ENCODE assay signal across 22 cellular contexts in genomic region chr17:76404256-76404655, GRCh38.
"Had no signal": no experiment of that assay in that cellular context is flagged by ENCODE, and none has a peak within 500 bp of the region (broad histone marks: within the 10 kb centered on the region; RNA-seq: fewer than 3 reads in every experiment).

No MANE protein-coding gene starts in this region.

- H3K27ac Mint-ChIP-seq: activated naive CD4-positive, alpha-beta T cell treated with anti-CD3 and anti-CD28 coated beads, Interleukin-2, amount 10 ng/mL, durations not matched to agents 7 days and 5 days; mesothelial cell of epicardium; T-helper 1 cell treated with Interleukin-12 subunit alpha and Interleukin-12 subunit beta and Interleukin-4 antibody, amounts not matched to agents 30 μg/mL and 1 μg/mL, for 36 hours had no signal

- H3K27ac ChIP-seq: hepatocyte, neutrophil, right lobe of liver, SJSA1, skin epidermis, upper lobe of right lung had no signal

- H3K27me3 Mint-ChIP-seq: activated naive CD4-positive, alpha-beta T cell treated with anti-CD3 and anti-CD28 coated beads, Interleukin-2, amount 10 ng/mL, durations not matched to agents 7 days and 5 days; naive thymus-derived CD8-positive, alpha-beta T cell; stimulated activated naive B cell treated with anti-CD40 and anti-IgM and Interleukin-4, amounts not matched to agents 10 μg/mL and 1 μg/mL and 100 μg/mL, for 72 hours had no signal

- H3K36me3 ChIP-seq: ovary had no signal

- ATAC-seq: left colon; naive thymus-derived CD8-positive, alpha-beta T cell; right lobe of liver; stimulated activated naive B cell treated with anti-CD40 and anti-IgM and Interleukin-4, amounts not matched to agents 10 μg/mL and 1 μg/mL and 100 μg/mL, for 72 hours; upper lobe of right lung had no signal

- H3K4me1 ChIP-seq: SJSA1 had no signal

- H3K4me3 ChIP-seq: hepatocyte, ovary, right lobe of liver, SJSA1, skin epidermis, upper lobe of right lung had no signal

- H3K4me1 Mint-ChIP-seq: mesothelial cell of epicardium had no signal

- H3K9me3 ChIP-seq: neutrophil, ovary, right lobe of liver, SJSA1, upper lobe of right lung had no signal

- H3K4me3 Mint-ChIP-seq: activated naive CD4-positive, alpha-beta T cell treated with anti-CD3 and anti-CD28 coated beads, Interleukin-2, amount 10 ng/mL, durations not matched to agents 7 days and 5 days; mesothelial cell of epicardium; naive thymus-derived CD8-positive, alpha-beta T cell; stimulated activated naive B cell treated with anti-CD40 and anti-IgM and Interleukin-4, amounts not matched to agents 10 μg/mL and 1 μg/mL and 100 μg/mL, for 72 hours; T-helper 1 cell treated with Interleukin-12 subunit alpha and Interleukin-12 subunit beta and Interleukin-4 antibody, amounts not matched to agents 30 μg/mL and 1 μg/mL, for 36 hours had no signal

- H3K27me3 ChIP-seq: hepatocyte, neutrophil, ovary, right lobe of liver, SJSA1, upper lobe of right lung had no signal

- DNase-seq: activated CD4-positive, alpha-beta T cell treated with anti-CD3 and anti-CD28 coated beads for 4 hours; activated CD4-positive, alpha-beta T cell treated with anti-CD3 and anti-CD28 coated beads, Interleukin-2, amount 50 U/mL, for 48 hours; activated CD4-positive, CD25-positive, alpha-beta regulatory T cell; activated effector memory CD4-positive, alpha-beta T cell treated with Interleukin-2 at 50 U/mL for 16 hours; activated T-cell treated with anti-CD3 and anti-CD28 coated beads, Interleukin-2, amount 50 U/mL, for 48 hours; cortex of kidney; erythroblast; foreskin fibroblast; left colon; naive thymus-derived CD8-positive, alpha-beta T cell; right lobe of liver; stimulated activated CD4-positive, alpha-beta T cell treated with anti-CD3 and anti-CD28 coated beads, Interleukin-2, amount 100 ng/mL, for 24 hours; stimulated activated naive B cell treated with anti-CD40 and anti-IgM and Interleukin-4, amounts not matched to agents 10 μg/mL and 1 μg/mL and 100 μg/mL, for 72 hours; upper lobe of right lung had no signal

- H3K9me3 Mint-ChIP-seq: activated naive CD4-positive, alpha-beta T cell treated with anti-CD3 and anti-CD28 coated beads, Interleukin-2, amount 10 ng/mL, durations not matched to agents 7 days and 5 days; mesothelial cell of epicardium; naive thymus-derived CD8-positive, alpha-beta T cell; stimulated activated naive B cell treated with anti-CD40 and anti-IgM and Interleukin-4, amounts not matched to agents 10 μg/mL and 1 μg/mL and 100 μg/mL, for 72 hours; T-helper 1 cell treated with Interleukin-12 subunit alpha and Interleukin-12 subunit beta and Interleukin-4 antibody, amounts not matched to agents 30 μg/mL and 1 μg/mL, for 36 hours had no signal
